In genomic region chr2:102932521-102932920, GRCh38 we compare ENCODE assay signal across 19 cellular contexts.
DNase-seq lines count a peak whose midpoint lies in the region.
"Had no signal": no experiment of that assay in that cellular context is flagged by ENCODE, and none has a peak within 500 bp of the region (broad histone marks: within the 10 kb centered on the region; RNA-seq: fewer than 3 reads in every experiment).

No MANE protein-coding gene starts in this region.

- in situ Hi-C loops in Caki2 (cut with HindIII; ENCODE audit: low pct_unique_long_range_greater_than_20kb, low sequenced_read_pairs) = no loop called here

- DNase-seq in Caki2 (ENCODE audit: low read depth) = peak; percentile 72
- DNase-seq in NCI-H1105 treated with DMSO at 0.1 percent for 48 hours (lab: John Stamatoyannopoulos, UW) = peak; percentile 95
- DNase-seq in NCI-H774 (lab: John Stamatoyannopoulos, UW) = peak; percentile 73
- DNase-seq in iPS-NIHi11 (ENCODE audit: low spot score) = peak; percentile 12
- DNase-seq in foreskin melanocyte = no peak
- no peak for DNase-seq in activated T-cell treated with anti-CD3 and anti-CD28 coated beads, Interleukin-2, amount 50 U/mL, for 48 hours
- DNase-seq in epidermal melanocyte (ENCODE audit: insufficient read length, low spot score) = no peak
- DNase-seq in activated T-cell treated with anti-CD3 and anti-CD28 coated beads, Interleukin-2, amount 50 U/mL, for 1 hour = no peak
- DNase-seq: activated CD8-positive, alpha-beta T cell treated with anti-CD3 and anti-CD28 coated beads for 36 hours; activated gamma-delta T cell treated with Interleukin-2 at 50 U/mL for 16 hours; activated naive CD8-positive, alpha-beta T cell treated with anti-CD3 and anti-CD28 coated beads, Interleukin-2, amount 50 U/mL, for 24 hours; EL; heart left ventricle; left ventricle myocardium inferior; natural killer cell; NCI-H187; NK-92 treated with Interleukin-12 subunit alpha and Interleukin-12 subunit beta, amount 100 ng/mL, for 24 hours; spleen; stimulated activated CD4-positive, alpha-beta T cell treated with anti-CD3 and anti-CD28 coated beads, Interleukin-2, amount 100 ng/mL, for 48 hours had no signal

Comparison
In these comparisons a context has a peak if more than half of its experiments do, and no peak if none do; other contexts are left out.
1. DNase-seq: peak in Caki2 (single experiment), NCI-H1105 treated with DMSO at 0.1 percent for 48 hours (single experiment), NCI-H774 (single experiment) and iPS-NIHi11 (single experiment); none in foreskin melanocyte (single experiment), activated T-cell treated with anti-CD3 and anti-CD28 coated beads, Interleukin-2, amount 50 U/mL, for 48 hours (0 of 2), epidermal melanocyte (single experiment) and activated T-cell treated with anti-CD3 and anti-CD28 coated beads, Interleukin-2, amount 50 U/mL, for 1 hour (single experiment).